ENCODE assay signal across 1 cellular context in the genomic region with DNA sequence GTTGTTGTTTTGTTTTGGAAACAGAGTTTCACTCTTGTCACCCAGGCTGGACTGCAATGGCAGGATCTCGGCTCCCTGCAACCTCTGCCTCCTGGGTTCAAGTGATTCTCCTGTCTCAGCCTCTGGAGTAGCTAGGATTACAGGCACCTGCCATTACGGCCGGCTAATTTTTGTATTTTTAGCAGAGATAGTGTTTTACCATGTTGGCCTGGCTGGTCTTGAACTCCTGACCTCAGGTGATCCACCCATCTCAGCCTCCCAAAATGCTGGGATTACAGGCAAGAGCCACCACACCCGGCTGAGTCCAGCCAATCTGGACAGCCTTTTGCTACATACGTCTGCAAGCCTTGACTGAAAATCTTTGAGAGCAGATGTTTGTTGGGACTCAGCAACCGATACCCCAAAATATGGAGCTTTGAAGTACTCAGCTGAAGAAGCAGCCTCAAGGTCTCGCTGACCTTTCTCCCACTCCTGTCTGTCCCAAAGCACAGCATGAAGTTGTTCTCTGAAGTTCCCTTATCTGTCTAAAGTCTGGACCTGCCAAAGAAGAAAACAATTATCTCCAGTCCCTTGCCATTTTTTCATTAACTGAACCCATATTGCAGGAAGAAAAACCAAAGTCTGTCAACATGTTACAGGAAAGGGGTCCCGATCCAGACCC.
TF ChIP-seq lines count a peak whose summit lies in the region.

No MANE protein-coding gene starts in this region.

TF ChIP-seq in K562, 482 proteins besides CTCF, POLR2A, EP300 and RAD21 (continued from another document):
- TF ChIP-seq U2AF1 (optimal IDR thresholded peaks at IDR 0.05; ENCODE audit: low read depth, low read length) = no peak
- no peak for TF ChIP-seq THRB (CRISPR knock-in tag; conservative IDR thresholded peaks at IDR 0.05)
- no peak for TF ChIP-seq ZEB2 (IDR thresholded peaks at IDR 0.05)
- peak; percentile 74; the same call in 1 of the 2 replicates for TF ChIP-seq DMBX1 (CRISPR knock-in tag; IDR thresholded peaks at IDR 0.05; ENCODE audit: borderline replicate concordance)
- TF ChIP-seq CTBP1 (IDR thresholded peaks at IDR 0.05; ENCODE audit: borderline replicate concordance) = peak; percentile 31; the same call in 1 of the 2 replicates
- TF ChIP-seq NFRKB (IDR thresholded peaks at IDR 0.05; ENCODE audit: low read depth) = peak; percentile 19; the same call in 1 of the 2 replicates
- no peak for TF ChIP-seq SETDB1 (IDR thresholded peaks at IDR 0.05; ENCODE audit: low read length)
- TF ChIP-seq HDAC1 (IDR thresholded peaks at IDR 0.05) = no peak; a peak in 1 of 4 replicates
- TF ChIP-seq, protein P1, sequence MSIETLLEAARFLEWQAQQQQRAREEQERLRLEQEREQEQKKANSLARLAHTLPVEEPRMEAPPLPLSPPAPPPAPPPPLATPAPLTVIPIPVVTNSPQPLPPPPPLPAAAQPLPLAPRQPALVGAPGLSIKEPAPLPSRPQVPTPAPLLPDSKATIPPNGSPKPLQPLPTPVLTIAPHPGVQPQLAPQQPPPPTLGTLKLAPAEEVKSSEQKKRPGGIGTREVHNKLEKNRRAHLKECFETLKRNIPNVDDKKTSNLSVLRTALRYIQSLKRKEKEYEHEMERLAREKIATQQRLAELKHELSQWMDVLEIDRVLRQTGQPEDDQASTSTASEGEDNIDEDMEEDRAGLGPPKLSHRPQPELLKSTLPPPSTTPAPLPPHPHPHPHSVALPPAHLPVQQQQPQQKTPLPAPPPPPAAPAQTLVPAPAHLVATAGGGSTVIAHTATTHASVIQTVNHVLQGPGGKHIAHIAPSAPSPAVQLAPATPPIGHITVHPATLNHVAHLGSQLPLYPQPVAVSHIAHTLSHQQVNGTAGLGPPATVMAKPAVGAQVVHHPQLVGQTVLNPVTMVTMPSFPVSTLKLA (conservative IDR thresholded peaks at IDR 0.05) = no peak
- TF ChIP-seq HNRNPK (IDR thresholded peaks at IDR 0.05; ENCODE audit: low read depth, low read length, poor library complexity, severe bottlenecking) = no peak
- TF ChIP-seq MCM7 (IDR thresholded peaks at IDR 0.05) = no peak
- TF ChIP-seq GTF2E2 (tag; IDR thresholded peaks at IDR 0.05) = no peak
- TF ChIP-seq ZNF384 (IDR thresholded peaks at IDR 0.05; ENCODE audit: low read depth, low read length) = 0 out of 2 replicates have a peak, but pooled peaks have one; percentile 23
- TF ChIP-seq ZBTB1 (CRISPR knock-in tag; IDR thresholded peaks at IDR 0.05; ENCODE audit: borderline replicate concordance, low read depth) = no peak
